7 cellular contexts compared by ENCODE assay signal in the genomic region with DNA sequence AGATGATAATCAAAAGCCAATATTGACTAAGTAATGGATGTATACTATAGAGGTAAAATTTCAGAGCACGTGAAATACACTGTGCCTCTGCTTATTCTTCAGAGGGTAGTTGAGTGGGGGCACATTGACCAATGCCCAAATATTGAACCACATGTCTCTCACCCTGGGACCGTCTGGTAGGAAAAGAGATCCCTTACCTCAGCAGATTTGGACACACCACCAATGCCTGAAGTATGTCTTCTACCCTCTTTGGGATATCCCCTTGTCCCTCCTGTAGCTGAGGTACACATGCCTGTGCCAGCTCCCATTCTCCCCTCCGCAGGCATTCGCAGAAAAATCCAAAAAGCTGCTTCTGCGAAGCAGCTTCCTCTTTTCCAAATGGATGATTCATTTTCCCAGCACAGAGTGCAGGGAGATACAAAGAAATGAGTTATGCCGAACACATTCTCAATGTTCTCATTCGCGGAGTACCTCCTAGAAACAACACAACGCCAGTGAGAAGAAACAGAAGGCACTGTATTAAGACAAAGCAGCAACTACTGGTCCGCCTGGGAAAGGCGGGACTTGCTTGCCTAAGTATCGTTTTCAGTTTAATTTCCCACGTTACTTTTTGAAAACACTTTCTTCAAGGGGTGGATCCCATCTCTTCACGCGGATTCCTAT. TPM values are rescaled to one million over a fixed set of nuclear protein-coding genes. Genes with fewer than 3 reads are reported as not detected.
DNase-seq lines count a peak whose midpoint lies in the region; ATAC-seq and TF ChIP-seq lines count a peak whose summit lies in the region.

No MANE protein-coding gene starts in this region.

- H3K27me3 ChIP-seq in OCI-LY1 (ENCODE audit: insufficient read depth, low read length) = no peaks in the 10 kb centered on the region

- peaks cover 34% of the 10 kb centered on the region for H3K4me1 ChIP-seq in OCI-LY1 (ENCODE audit: insufficient read depth, low read length, severe bottlenecking)

- peaks cover 6% of the 10 kb centered on the region; the same call in 1 of the 2 replicates for H3K79me2 ChIP-seq in OCI-LY1 (ENCODE audit: insufficient read depth, low read length)

- H3K9me3 ChIP-seq in OCI-LY1 (ENCODE audit: low read length) = no peaks in the 10 kb centered on the region

- no peak for ATAC-seq in GM21381 (IDR thresholded peaks at IDR 0.05; ENCODE audit: unreplicated experiment)

- H3K36me3 ChIP-seq in OCI-LY1 (ENCODE audit: insufficient read depth, low read length) = peaks cover 26% of the 10 kb centered on the region

- peak overlapping the region; percentile 82 for H3K4me3 ChIP-seq in GM12865 (ENCODE audit: low read depth, low read length)
- H3K4me3 ChIP-seq in OCI-LY1 (ENCODE audit: low read depth, low read length, poor library complexity, severe bottlenecking) = peak overlapping the region; percentile 79

- no peaks in the 10 kb centered on the region for H3K9me2 ChIP-seq in OCI-LY1 (ENCODE audit: low read depth, low read length)

- H3K4me2 ChIP-seq in OCI-LY1 (ENCODE audit: low read length) = peak overlapping the region; percentile 81

- TF ChIP-seq CTCF in GM12865 (IDR thresholded peaks at IDR 0.05; ENCODE audit: insufficient read depth, low read depth, low read length, missing control alignments) (no peak), OCI-LY1 (IDR thresholded peaks at IDR 0.05; ENCODE audit: low read length) (no peak)

- peak overlapping the region; percentile 66 for H3K9ac ChIP-seq in OCI-LY1 (ENCODE audit: low read length)

- H3F3A ChIP-seq in OCI-LY1 (ENCODE audit: insufficient read depth, low read length) = no peaks in the 10 kb centered on the region; the same call in 1 of the 2 replicates

- no peaks in the 10 kb centered on the region for H4K20me1 ChIP-seq in OCI-LY1 (ENCODE audit: insufficient read depth, low read length)

- H2AFZ ChIP-seq in OCI-LY1 (ENCODE audit: low read length) = no peak overlapping the region

- peak overlapping the region; percentile 33 for H3K27ac ChIP-seq in OCI-LY1 (ENCODE audit: low read depth, low read length, poor library complexity, severe bottlenecking)

- DNase-seq in GM12865 (ENCODE audit: low read depth) (peak; percentile 44), dermis blood vessel endothelial cell (peak; percentile 52), myocyte (ENCODE audit: low read depth) (peak; percentile 22), SHP77 treated with DMSO at 0.1 percent for 48 hours (lab: John Stamatoyannopoulos, UW) (no peak), GF-D8 (lab: John Stamatoyannopoulos, UW) (no peak)

RNA-seq across cellular contexts. Expression of a gene that starts 0.7 kb away (rescaled TPM):
- total RNA-seq in dermis blood vessel endothelial cell = 23.7 and 26.7 TPM in 2 replicates
- 21.9 and 22.5 TPM in 2 replicates for total RNA-seq in myocyte
- 11.9 TPM for polyA plus RNA-seq in myocyte (2012)

RNA-seq across cellular contexts. Expression of a gene that starts 3.9 kb away (rescaled TPM):
- total RNA-seq in dermis blood vessel endothelial cell (12.1 and 22.8 TPM in 2 replicates), myocyte (7.2 and 70.0 TPM in 2 replicates)
- polyA plus RNA-seq in myocyte (2012) = 5.4 TPM

Comparison
In these comparisons a context has a peak if more than half of its experiments do, and no peak if none do; other contexts are left out.
1. DNase-seq: peak in GM12865 (single experiment), dermis blood vessel endothelial cell (single experiment) and myocyte (single experiment); none in SHP77 treated with DMSO at 0.1 percent for 48 hours (single experiment) and GF-D8 (single experiment).